In the genomic region with DNA sequence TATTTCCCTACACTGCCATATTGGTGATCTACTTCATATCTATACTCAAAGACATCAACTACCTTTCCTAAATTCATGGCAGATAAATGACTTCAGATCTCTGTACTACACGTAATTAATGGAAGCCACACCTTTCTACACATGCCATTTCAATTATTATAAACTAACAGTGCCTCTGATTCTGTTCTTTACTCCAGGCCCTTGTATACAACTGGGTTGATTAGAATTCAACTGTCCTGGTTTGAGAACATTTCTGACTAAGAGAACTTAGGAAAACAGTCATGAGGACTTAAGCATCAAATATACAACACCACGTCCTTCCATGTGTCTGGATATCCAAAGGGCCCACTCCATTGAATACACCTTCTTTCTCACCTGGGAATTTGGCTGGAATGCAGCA, we compare ENCODE assay signal across 17 cellular contexts. TPM values are rescaled to one million over a fixed set of nuclear protein-coding genes. Genes with fewer than 3 reads are reported as not detected.
DNase-seq lines count a peak whose midpoint lies in the region; ATAC-seq, FAIRE-seq and TF ChIP-seq lines count a peak whose summit lies in the region.
"Had no signal": no experiment of that assay in that cellular context is flagged by ENCODE, and none has a peak within 500 bp of the region (broad histone marks: within the 10 kb centered on the region; RNA-seq: fewer than 3 reads in every experiment).

No MANE protein-coding gene starts in this region.

- DNase-seq in T-helper 1 cell = no peak
- DNase-seq in Karpas-422 = no peak
- no peak for DNase-seq in endothelial cell of umbilical vein (ENCODE audit: low read depth, low spot score)
- no peak for DNase-seq in osteocyte (ENCODE audit: extremely low spot score, unreplicated experiment)
- no peak for DNase-seq in cerebellar cortex (ENCODE audit: low spot score)
- DNase-seq in islet precursor cell = no peak
- DNase-seq: 8988T; central memory CD4-positive, alpha-beta T cell; DMS79 treated with DMSO at 0.1 percent for 48 hours; NCI-H226; stimulated activated CD4-positive, alpha-beta T cell treated with anti-CD3 and anti-CD28 coated beads, Interleukin-4, amount 100 ng/mL, for 24 hours had no signal

- peaks cover 80% of the 10 kb centered on the region for H3K79me2 ChIP-seq in Karpas-422 (ENCODE audit: low read length)
- H3K79me2 ChIP-seq in endothelial cell of umbilical vein (ENCODE audit: control insufficient read depth, insufficient read depth, low read length) = peaks cover 75% of the 10 kb centered on the region

- H3K4me1 Mint-ChIP-seq in T-helper 1 cell treated with Interleukin-12 subunit alpha and Interleukin-12 subunit beta and Interleukin-4 antibody, amounts not matched to agents 30 μg/mL and 1 μg/mL, for 36 hours (ENCODE audit: low read depth) = peaks cover 25% of the 10 kb centered on the region
- H3K4me1 Mint-ChIP-seq in osteocyte (ENCODE audit: unreplicated experiment) = peaks cover 18% of the 10 kb centered on the region

- peaks cover 39% of the 10 kb centered on the region for H4K20me1 ChIP-seq in Karpas-422 (ENCODE audit: insufficient read depth, low read depth, low read length)
- peaks cover 4% of the 10 kb centered on the region for H4K20me1 ChIP-seq in endothelial cell of umbilical vein (replicated peaks; ENCODE audit: control insufficient read depth, extremely low read depth, insufficient read depth, low read length)

- H3K36me3 Mint-ChIP-seq in T-helper 1 cell treated with Interleukin-12 subunit alpha and Interleukin-12 subunit beta and Interleukin-4 antibody, amounts not matched to agents 30 μg/mL and 1 μg/mL, for 36 hours (ENCODE audit: low read depth) = peaks cover 27% of the 10 kb centered on the region
- peaks cover 38% of the 10 kb centered on the region for H3K36me3 Mint-ChIP-seq in osteocyte (ENCODE audit: unreplicated experiment)

- TSS peak; percentile 31 for BruUV-seq in endothelial cell of umbilical vein (replicated peaks; lab: Mats Ljungman, UMichigan)

- H3K27me3 ChIP-seq in Karpas-422 (ENCODE audit: low read length) = no peaks in the 10 kb centered on the region
- no peaks in the 10 kb centered on the region for H3K27me3 ChIP-seq in endothelial cell of umbilical vein (ENCODE audit: control insufficient read depth in 2 of 2, insufficient read depth in 2 of 2, low read length in 2 of 2)

- TF ChIP-seq CTCF in endothelial cell of umbilical vein (IDR thresholded peaks at IDR 0.05; ENCODE audit: extremely low read depth in 1 of 2, insufficient read depth in 1 of 2, low read depth in 1 of 2, low read length in 2 of 2) (no peak), osteocyte (IDR thresholded peaks at IDR 0.05) (no peak)

- CTCF ChIA-PET in endothelial cell of umbilical vein (lab: Charles Lee) = interaction anchor here (1.2 to 4.6 kb wide), 4 partner anchors 12 to 25 kb away, joined by 4 to 43 read pairs (median 18); no protein-coding TSS in a partner anchor

- H3K36me3 ChIP-seq in Karpas-422 (ENCODE audit: insufficient read depth, low read length) (peaks cover 56% of the 10 kb centered on the region), endothelial cell of umbilical vein (ENCODE audit: control insufficient read depth in 2 of 2, extremely low read depth in 1 of 2, insufficient read depth in 2 of 2, low read length in 2 of 2) (peaks cover 12 to 33% of the 10 kb centered on the region in 2 experiments)

- no peak for ATAC-seq in HG03159 (IDR thresholded peaks at IDR 0.05; ENCODE audit: unreplicated experiment)

- H3K4me2 ChIP-seq in Karpas-422 (ENCODE audit: low read depth, low read length, poor library complexity, severe bottlenecking) (peak overlapping the region; percentile 84), endothelial cell of umbilical vein (ENCODE audit: insufficient read depth, low read length) (peak overlapping the region; percentile 99)

- peak overlapping the region; percentile 94 for H3K9ac ChIP-seq in Karpas-422 (ENCODE audit: low read length)
- H3K9ac ChIP-seq in endothelial cell of umbilical vein (replicated peaks; ENCODE audit: extremely low read depth, insufficient read depth, low read length) = no peak overlapping the region

- dilution Hi-C loops in endothelial cell of umbilical vein (cut with MboI; ENCODE audit: extremely low pct_ligation_motif_present, low sequenced_read_pairs) = no loop called here

- H3K9me2 ChIP-seq in Karpas-422 (replicated peaks; ENCODE audit: insufficient read depth, low read length) = no peaks in the 10 kb centered on the region

- POLR2A ChIA-PET in endothelial cell of umbilical vein (lab: Charles Lee) = no interaction called here

- H3K9me3 Mint-ChIP-seq in T-helper 1 cell treated with Interleukin-12 subunit alpha and Interleukin-12 subunit beta and Interleukin-4 antibody, amounts not matched to agents 30 μg/mL and 1 μg/mL, for 36 hours = no peaks in the 10 kb centered on the region
- H3K9me3 Mint-ChIP-seq in osteocyte (ENCODE audit: unreplicated experiment) = no peaks in the 10 kb centered on the region

- peak overlapping the region; percentile 13 for H3K27ac Mint-ChIP-seq in T-helper 1 cell treated with Interleukin-12 subunit alpha and Interleukin-12 subunit beta and Interleukin-4 antibody, amounts not matched to agents 30 μg/mL and 1 μg/mL, for 36 hours
- no peak overlapping the region for H3K27ac Mint-ChIP-seq in osteocyte (ENCODE audit: unreplicated experiment)

- H3K9me1 ChIP-seq in endothelial cell of umbilical vein (replicated peaks; ENCODE audit: control insufficient read depth, extremely low read depth, insufficient read depth, low read length) = no peaks in the 10 kb centered on the region

- H3K4me1 ChIP-seq in Karpas-422 (ENCODE audit: low read length) (peaks cover 24% of the 10 kb centered on the region), endothelial cell of umbilical vein (ENCODE audit: control insufficient read depth, extremely low read depth, insufficient read depth, low read length) (peaks cover 36% of the 10 kb centered on the region)

- H3K9me3 ChIP-seq in Karpas-422 (ENCODE audit: low read length) = no peaks in the 10 kb centered on the region
- no peaks in the 10 kb centered on the region for H3K9me3 ChIP-seq in endothelial cell of umbilical vein (replicated peaks; ENCODE audit: control insufficient read depth, insufficient read depth, low read length)

- no peak for TF ChIP-seq POLR2A in endothelial cell of umbilical vein (IDR thresholded peaks at IDR 0.05; ENCODE audit: low read depth, low read length)

- H3K27me3 Mint-ChIP-seq in T-helper 1 cell treated with Interleukin-12 subunit alpha and Interleukin-12 subunit beta and Interleukin-4 antibody, amounts not matched to agents 30 μg/mL and 1 μg/mL, for 36 hours (ENCODE audit: low read depth) = no peaks in the 10 kb centered on the region
- H3K27me3 Mint-ChIP-seq in osteocyte (ENCODE audit: unreplicated experiment) = no peaks in the 10 kb centered on the region
- H3K27me3 Mint-ChIP-seq: progenitor cell of endocrine pancreas had no signal

- no peak for FAIRE-seq in endothelial cell of umbilical vein (lab: Jason Lieb, UNC)
- FAIRE-seq: frontal cortex, TTC549 had no signal

- intact Hi-C loops in endothelial cell of umbilical vein (cut with micrococcal nuclease) = no loop called here

- H2AFZ ChIP-seq in Karpas-422 (ENCODE audit: low read length) (no peak overlapping the region), endothelial cell of umbilical vein (ENCODE audit: low read depth, low read length) (no peak overlapping the region)

- no peak overlapping the region for H3K4me3 Mint-ChIP-seq in T-helper 1 cell treated with Interleukin-12 subunit alpha and Interleukin-12 subunit beta and Interleukin-4 antibody, amounts not matched to agents 30 μg/mL and 1 μg/mL, for 36 hours
- peak overlapping the region; percentile 46 for H3K4me3 Mint-ChIP-seq in osteocyte (ENCODE audit: unreplicated experiment)

- peak overlapping the region; percentile 78 for H3K4me3 ChIP-seq in Karpas-422 (ENCODE audit: low read length)
- no peak overlapping the region for H3K4me3 ChIP-seq in endothelial cell of umbilical vein (replicated peaks in 1 of 3; ENCODE audit: insufficient read depth in 1 of 3, low read depth in 1 of 3, low read length in 3 of 3)

- H3K27ac ChIP-seq in Karpas-422 (ENCODE audit: low read length) = no peak overlapping the region
- H3K27ac ChIP-seq in endothelial cell of umbilical vein (ENCODE audit: insufficient read depth, low read depth, low read length) = no peak overlapping the region

RNA-seq across cellular contexts. Expression of a gene that starts 1.8 kb away (rescaled TPM):
- total RNA-seq in Karpas-422 (2014; rRNA removed; shearing (Covaris generic); ENCODE audit: low replicate concordance) = 125 and 159 TPM in 2 replicates
- total RNA-seq in endothelial cell of umbilical vein = 220 and 240 TPM in 2 replicates
- 136 and 146 TPM in 2 replicates for polyA plus RNA-seq in endothelial cell of umbilical vein
- 91.2 and 98.2 TPM in 2 replicates for polyA plus RNA-seq in endothelial cell of umbilical vein (2011; cell fraction: cytosol; rRNA removed)
- 821 and 966 TPM in 2 replicates for polyA plus RNA-seq in endothelial cell of umbilical vein (2011; cell fraction: nucleus; rRNA removed)
- 112 and 141 TPM in 2 replicates for polyA plus RNA-seq in endothelial cell of umbilical vein (2012)
- 185 and 201 TPM in 2 replicates for polyA minus RNA-seq in endothelial cell of umbilical vein
- 46.6 TPM for polyA minus RNA-seq in endothelial cell of umbilical vein (2011; cell fraction: cytosol; rRNA and poly(A)+ RNA removed)
- polyA minus RNA-seq in endothelial cell of umbilical vein (2011; cell fraction: nucleus; rRNA and poly(A)+ RNA removed) = 229 and 315 TPM in 2 replicates
- 219 and 241 TPM in 2 replicates for total RNA-seq in osteocyte

RNA-seq across cellular contexts. Expression of a gene that starts 2.2 kb away (rescaled TPM):
- total RNA-seq in Karpas-422 (2014; rRNA removed; shearing (Covaris generic); ENCODE audit: low replicate concordance) = 52.6 and 69.3 TPM in 2 replicates
- total RNA-seq in endothelial cell of umbilical vein (55.5 and 58.3 TPM in 2 replicates), osteocyte (51.8 and 61.3 TPM in 2 replicates)
- 60.5 and 78.7 TPM in 2 replicates for polyA plus RNA-seq in endothelial cell of umbilical vein
- polyA plus RNA-seq in endothelial cell of umbilical vein (2011; cell fraction: cytosol; rRNA removed) = 62.7 and 64.0 TPM in 2 replicates
- polyA plus RNA-seq in endothelial cell of umbilical vein (2011; cell fraction: nucleus; rRNA removed) = 35.3 and 36.9 TPM in 2 replicates
- 55.9 and 63.8 TPM in 2 replicates for polyA plus RNA-seq in endothelial cell of umbilical vein (2012)
- 83.3 and 87.7 TPM in 2 replicates for polyA minus RNA-seq in endothelial cell of umbilical vein
- 22.7 TPM for polyA minus RNA-seq in endothelial cell of umbilical vein (2011; cell fraction: cytosol; rRNA and poly(A)+ RNA removed)
- 9.8 and 21.1 TPM in 2 replicates for polyA minus RNA-seq in endothelial cell of umbilical vein (2011; cell fraction: nucleus; rRNA and poly(A)+ RNA removed)

RNA-seq across cellular contexts. Expression of a gene that starts 11.7 kb away (rescaled TPM):
- not detected in 2 replicates for total RNA-seq in Karpas-422 (2014; rRNA removed; shearing (Covaris generic); ENCODE audit: low replicate concordance)
- total RNA-seq in endothelial cell of umbilical vein (not detected in 2 replicates), osteocyte (not detected in 2 replicates)
- not detected in 2 replicates for polyA plus RNA-seq in endothelial cell of umbilical vein
- not detected in 2 replicates for polyA plus RNA-seq in endothelial cell of umbilical vein (2011; cell fraction: cytosol; rRNA removed)
- not detected in 2 replicates for polyA plus RNA-seq in endothelial cell of umbilical vein (2011; cell fraction: nucleus; rRNA removed)
- not detected in 2 replicates for polyA plus RNA-seq in endothelial cell of umbilical vein (2012)
- polyA minus RNA-seq in endothelial cell of umbilical vein = not detected in 2 replicates
- not detected for polyA minus RNA-seq in endothelial cell of umbilical vein (2011; cell fraction: cytosol; rRNA and poly(A)+ RNA removed)
- not detected in 2 replicates for polyA minus RNA-seq in endothelial cell of umbilical vein (2011; cell fraction: nucleus; rRNA and poly(A)+ RNA removed)
- total RNA-seq: frontal cortex, liver, progenitor cell of endocrine pancreas had no signal
- polyA plus RNA-seq: liver had no signal

RNA-seq across cellular contexts. Expression of a gene that starts 26.0 kb away (rescaled TPM):
- total RNA-seq in Karpas-422 (2014; rRNA removed; shearing (Covaris generic); ENCODE audit: low replicate concordance) = 0.11 TPM in 1 of 2 replicates, not detected in the other
- not detected in 2 replicates for total RNA-seq in endothelial cell of umbilical vein
- polyA plus RNA-seq in endothelial cell of umbilical vein = not detected in 2 replicates
- polyA plus RNA-seq in endothelial cell of umbilical vein (2011; cell fraction: cytosol; rRNA removed) = not detected in 2 replicates
- polyA plus RNA-seq in endothelial cell of umbilical vein (2011; cell fraction: nucleus; rRNA removed) = not detected in 2 replicates
- not detected in 2 replicates for polyA plus RNA-seq in endothelial cell of umbilical vein (2012)
- not detected in 2 replicates for polyA minus RNA-seq in endothelial cell of umbilical vein
- polyA minus RNA-seq in endothelial cell of umbilical vein (2011; cell fraction: cytosol; rRNA and poly(A)+ RNA removed) = not detected
- not detected in 2 replicates for polyA minus RNA-seq in endothelial cell of umbilical vein (2011; cell fraction: nucleus; rRNA and poly(A)+ RNA removed)
- total RNA-seq in osteocyte = not detected in 2 replicates
- total RNA-seq: frontal cortex, progenitor cell of endocrine pancreas had no signal

RNA-seq across cellular contexts. Expression of a gene that starts 35.8 kb away (rescaled TPM):
- total RNA-seq in Karpas-422 (2014; rRNA removed; shearing (Covaris generic); ENCODE audit: low replicate concordance) = 0.34 and 1.0 TPM in 2 replicates
- total RNA-seq in endothelial cell of umbilical vein = 20.2 and 21.7 TPM in 2 replicates
- 52.9 and 63.1 TPM in 2 replicates for polyA plus RNA-seq in endothelial cell of umbilical vein
- polyA plus RNA-seq in endothelial cell of umbilical vein (2011; cell fraction: cytosol; rRNA removed) = 16.0 and 22.7 TPM in 2 replicates
- 173 and 192 TPM in 2 replicates for polyA plus RNA-seq in endothelial cell of umbilical vein (2011; cell fraction: nucleus; rRNA removed)
- polyA plus RNA-seq in endothelial cell of umbilical vein (2012) = 11.8 and 13.2 TPM in 2 replicates
- 36.3 and 46.1 TPM in 2 replicates for polyA minus RNA-seq in endothelial cell of umbilical vein
- 4.0 TPM for polyA minus RNA-seq in endothelial cell of umbilical vein (2011; cell fraction: cytosol; rRNA and poly(A)+ RNA removed)
- 35.7 and 41.4 TPM in 2 replicates for polyA minus RNA-seq in endothelial cell of umbilical vein (2011; cell fraction: nucleus; rRNA and poly(A)+ RNA removed)
- 13.3 and 13.7 TPM in 2 replicates for total RNA-seq in osteocyte
